ENCODE assay signal across 5 cellular contexts in the genomic region with DNA sequence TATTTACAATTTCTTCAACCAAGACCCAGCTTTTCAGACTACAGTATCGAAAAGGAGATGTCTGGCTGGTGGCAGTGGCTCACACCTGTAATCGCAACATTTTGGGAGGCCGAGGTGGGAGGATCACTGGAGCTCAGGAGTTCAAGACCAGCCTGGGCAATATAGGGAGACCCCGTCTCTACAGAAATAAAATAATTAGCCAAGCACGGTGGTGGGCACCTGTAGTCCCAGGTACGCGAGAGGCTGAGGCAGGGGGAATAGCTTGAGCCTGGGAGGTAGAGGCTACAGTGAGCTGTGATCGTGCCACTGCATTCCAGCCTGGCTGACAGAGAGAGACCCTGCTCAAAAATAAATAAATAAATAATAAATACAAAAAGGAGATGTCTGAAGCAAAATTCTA.
"Had no signal": no experiment of that assay in that cellular context is flagged by ENCODE, and none has a peak within 500 bp of the region (broad histone marks: within the 10 kb centered on the region; RNA-seq: fewer than 3 reads in every experiment).

No MANE protein-coding gene starts in this region.

- H3K9me3 Mint-ChIP-seq: GM23338 had no signal

- H3K4me3 ChIP-seq: GM23338, K562 had no signal

- H3K27ac Mint-ChIP-seq: GM23338, H9 had no signal

- H3K4me3 Mint-ChIP-seq: GM23338, H9 had no signal

- H3K4me1 Mint-ChIP-seq: H9 had no signal

- DNase-seq: H9, HCEC 1CT, IMR-90 had no signal
